ENCODE assay signal across 2 cellular contexts in genomic region chr9:75895112-75895511, GRCh38.
TF ChIP-seq lines count a peak whose summit lies in the region.

No MANE protein-coding gene starts in this region.

TF ChIP-seq in GM23338, 12 proteins besides CTCF, POLR2A, EP300 and RAD21:
- no peak for TF ChIP-seq NANOG (IDR thresholded peaks at IDR 0.05; ENCODE audit: borderline replicate concordance)

TF ChIP-seq in WTC11, 78 proteins besides CTCF, POLR2A, EP300 and RAD21:
- TF ChIP-seq ZNF532 (CRISPR knock-in tag; IDR thresholded peaks at IDR 0.05; ENCODE audit: borderline replicate concordance) (no peak), ATF1 (CRISPR knock-in tag; IDR thresholded peaks at IDR 0.05) (no peak), AFF4 (CRISPR knock-in tag; IDR thresholded peaks at IDR 0.05; ENCODE audit: borderline replicate concordance) (no peak), NR3C1 (CRISPR knock-in tag; conservative IDR thresholded peaks at IDR 0.05; ENCODE audit: low read depth) (no peak), E2F4 (CRISPR knock-in tag; IDR thresholded peaks at IDR 0.05; ENCODE audit: borderline replicate concordance, low read depth) (no peak), ARID4B (CRISPR knock-in tag; IDR thresholded peaks at IDR 0.05; ENCODE audit: borderline replicate concordance) (no peak), NFE2L1 (CRISPR knock-in tag; IDR thresholded peaks at IDR 0.05) (no peak)
